In the genomic region with DNA sequence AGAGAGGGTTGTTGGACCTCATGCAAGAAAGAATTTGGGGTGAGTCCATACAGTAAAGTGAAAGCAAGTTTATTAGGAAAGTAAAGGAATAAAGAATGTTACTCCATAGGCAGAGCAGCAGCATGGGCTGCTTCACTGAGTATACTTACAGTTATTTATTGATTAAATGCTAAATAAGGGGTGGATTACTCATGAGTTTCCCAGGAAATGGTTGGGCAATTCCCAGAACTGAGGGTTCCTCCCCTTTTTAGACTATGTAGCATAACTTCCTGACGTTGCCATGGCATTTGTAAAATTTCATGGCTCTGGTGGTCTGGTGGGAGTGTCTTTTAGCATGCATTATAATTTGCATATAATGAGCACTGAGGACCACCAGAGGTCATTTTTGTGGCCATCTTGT, we compare ENCODE assay signal across 20 cellular contexts. TPM values are rescaled to one million over a fixed set of nuclear protein-coding genes. Genes with fewer than 3 reads are reported as not detected.
DNase-seq lines count a peak whose midpoint lies in the region; ATAC-seq and TF ChIP-seq lines count a peak whose summit lies in the region.
"Had no signal": no experiment of that assay in that cellular context is flagged by ENCODE, and none has a peak within 500 bp of the region (broad histone marks: within the 10 kb centered on the region; RNA-seq: fewer than 3 reads in every experiment).

No MANE protein-coding gene starts in this region.

- H3K9me3 Mint-ChIP-seq in Calu3 (ENCODE audit: low read depth, unreplicated experiment), result no peaks in the 10 kb centered on the region
- no peaks in the 10 kb centered on the region for H3K9me3 Mint-ChIP-seq in stimulated activated memory B cell treated with anti-CD40 and anti-IgM and Interleukin-4, amounts not matched to agents 10 μg/mL and 1 μg/mL and 100 μg/mL, for 72 hours

- H3K4me3 ChIP-seq in fibroblast of pulmonary artery (replicated peaks; ENCODE audit: low read depth, low read length) (no peak overlapping the region), SJCRH30 (no peak overlapping the region)
- H3K4me3 ChIP-seq: GM23248 had no signal

- no peak overlapping the region for H3K4me3 Mint-ChIP-seq in Calu3 (ENCODE audit: low read depth, unreplicated experiment)
- no peak overlapping the region for H3K4me3 Mint-ChIP-seq in stimulated activated memory B cell treated with anti-CD40 and anti-IgM and Interleukin-4, amounts not matched to agents 10 μg/mL and 1 μg/mL and 100 μg/mL, for 72 hours

- intact Hi-C loops in Calu3 (cut with micrococcal nuclease; ENCODE audit: unreplicated experiment), result loop anchor here (5.0 kb wide), 1 partner anchor 151 kb away; no protein-coding TSS in a partner anchor

- H3K36me3 ChIP-seq in SJCRH30, result no peaks in the 10 kb centered on the region

- H3K36me3 Mint-ChIP-seq in Calu3 (ENCODE audit: insufficient read depth, unreplicated experiment), result peaks cover 7% of the 10 kb centered on the region
- H3K36me3 Mint-ChIP-seq in stimulated activated memory B cell treated with anti-CD40 and anti-IgM and Interleukin-4, amounts not matched to agents 10 μg/mL and 1 μg/mL and 100 μg/mL, for 72 hours, result no peaks in the 10 kb centered on the region
- H3K36me3 Mint-ChIP-seq: CD4-positive, alpha-beta memory T cell had no signal

- no peaks in the 10 kb centered on the region for H3K9me3 ChIP-seq in SJCRH30 (replicated peaks)

- CTCF ChIA-PET in Calu3 (lab: Charles Lee), result no interaction called here

- peaks cover 17% of the 10 kb centered on the region for H3K4me1 Mint-ChIP-seq in Calu3 (ENCODE audit: low read depth, unreplicated experiment)
- H3K4me1 Mint-ChIP-seq in stimulated activated memory B cell treated with anti-CD40 and anti-IgM and Interleukin-4, amounts not matched to agents 10 μg/mL and 1 μg/mL and 100 μg/mL, for 72 hours, result no peaks in the 10 kb centered on the region

- DNase-seq in Calu3, result peak; percentile 14
- peak; percentile 11 for DNase-seq in HT1080 (ENCODE audit: low read depth)
- DNase-seq in fibroblast of pulmonary artery (ENCODE audit: low read depth), result peak; percentile 0
- DNase-seq in kidney tubule cell (ENCODE audit: low spot score), result peak; percentile 46
- no peak for DNase-seq in SJCRH30
- DNase-seq: C1 segment of cervical spinal cord; CD4-positive, alpha-beta memory T cell; COR-L47; DMS153; DND-41; GM23248; H7; HCEC 1CT had no signal

- no peaks in the 10 kb centered on the region for H3K27me3 ChIP-seq in SJCRH30

- BruUV-seq in Calu3 (replicated peaks; lab: Mats Ljungman, UMichigan), result no TSS peak

- H3K27me3 Mint-ChIP-seq in Calu3 (ENCODE audit: unreplicated experiment), result no peaks in the 10 kb centered on the region
- H3K27me3 Mint-ChIP-seq in stimulated activated memory B cell treated with anti-CD40 and anti-IgM and Interleukin-4, amounts not matched to agents 10 μg/mL and 1 μg/mL and 100 μg/mL, for 72 hours, result no peaks in the 10 kb centered on the region
- H3K27me3 Mint-ChIP-seq: CD4-positive, alpha-beta memory T cell had no signal

- peak overlapping the region; percentile 93 for H3K27ac Mint-ChIP-seq in Calu3 (ENCODE audit: unreplicated experiment)
- no peak overlapping the region for H3K27ac Mint-ChIP-seq in stimulated activated memory B cell treated with anti-CD40 and anti-IgM and Interleukin-4, amounts not matched to agents 10 μg/mL and 1 μg/mL and 100 μg/mL, for 72 hours

- no peak overlapping the region for H3K27ac ChIP-seq in SJCRH30
- H3K27ac ChIP-seq: GM23248 had no signal

- no peaks in the 10 kb centered on the region for H3K4me1 ChIP-seq in SJCRH30

- ATAC-seq in GM21423 (IDR thresholded peaks at IDR 0.05; ENCODE audit: unreplicated experiment) (no peak), HG02623 (IDR thresholded peaks at IDR 0.05; ENCODE audit: unreplicated experiment) (no peak)
- no peak for ATAC-seq in stimulated activated memory B cell treated with anti-CD40 and anti-IgM and Interleukin-4, amounts not matched to agents 10 μg/mL and 1 μg/mL and 100 μg/mL, for 72 hours

- no peak for TF ChIP-seq CTCF in Calu3 (IDR thresholded peaks at IDR 0.05; ENCODE audit: unreplicated experiment)
- TF ChIP-seq CTCF in fibroblast of pulmonary artery (IDR thresholded peaks at IDR 0.05; ENCODE audit: low read length, missing control alignments), result no peak

RNA-seq across cellular contexts. Expression of gene PPP4R3C, which starts 16.7 kb away (rescaled TPM):
- not detected in 2 replicates for total RNA-seq in Calu3 (2022)
- not detected in 2 replicates for total RNA-seq in HT1080 (2014; rRNA removed; shearing (Covaris generic))
- not detected in 2 replicates for polyA plus RNA-seq in HT1080 (2015; cell fraction: cytosol; rRNA removed)
- polyA plus RNA-seq in HT1080 (2015; cell fraction: nucleus; rRNA removed), result not detected in 2 replicates
- not detected in 2 replicates for total RNA-seq in SJCRH30 (2014; rRNA removed; shearing (Covaris generic))
- total RNA-seq: A172; A673; CD4-positive, alpha-beta memory T cell; GM23248; H1; H7 had no signal
- polyA plus RNA-seq: BJ; CD4-positive, alpha-beta memory T cell; GM23248; H1 had no signal

Comparison
In these comparisons a context has a peak if more than half of its experiments do, and no peak if none do; other contexts are left out.
1. DNase-seq: peak in Calu3 (single experiment), HT1080 (single experiment), fibroblast of pulmonary artery (single experiment) and kidney tubule cell (single experiment); none in SJCRH30 (0 of 2).